17 cellular contexts compared by ENCODE assay signal in genomic region chr10:123972481-123973401, GRCh38.
A peak's percentile ranks its signal among the peaks of the same experiment; 100 is the strongest.
DNase-seq lines count a peak whose midpoint lies in the region; TF ChIP-seq lines count a peak whose summit lies in the region.
"Had no signal": no experiment of that assay in that cellular context is flagged by ENCODE, and none has a peak within 500 bp of the region (broad histone marks: within the 10 kb centered on the region; RNA-seq: fewer than 3 reads in every experiment).

No MANE protein-coding gene starts in this region.

- H2BK15ac ChIP-seq in H9 (ENCODE audit: low read depth, low read length) = no peak overlapping the region

- H2BK12ac ChIP-seq in H9 (ENCODE audit: insufficient read length, low read depth, low read length) = no peak overlapping the region

- no peaks in the 10 kb centered on the region for H4K20me1 ChIP-seq in H9 (ENCODE audit: control insufficient read depth, insufficient read depth, insufficient read length)

- DNase-seq in H9 (peak; percentile 84), NCI-H510A (lab: John Stamatoyannopoulos, UW) (peak; percentile 89), esophagus muscularis mucosa (ENCODE audit: extremely low spot score) (peak; percentile 82), nephron progenitor cell (peak; percentile 68), Peyer's patch (no peak), hypothalamus (lab: John Stamatoyannopoulos, UW) (no peak), GM13977 (ENCODE audit: low spot score) (no peak), activated gamma-delta T cell (lab: John Stamatoyannopoulos, UW) (no peak)
- DNase-seq: activated CD8-positive, alpha-beta memory T cell treated with anti-CD3 and anti-CD28 coated beads for 24 hours; activated naive CD4-positive, alpha-beta T cell; brain microvascular endothelial cell; C1 segment of cervical spinal cord; left ventricle myocardium superior; NCI-H1105 treated with DMSO at 0.1 percent for 48 hours; stimulated activated naive B cell treated with anti-CD40 and anti-IgM and Interleukin-4, amounts not matched to agents 10 μg/mL and 1 μg/mL and 100 μg/mL, for 72 hours had no signal

- no peak for TF ChIP-seq EP300 in esophagus muscularis mucosa (IDR thresholded peaks at IDR 0.05)

- in situ Hi-C loops in GM13977 (cut with MboI; ENCODE audit: low pct_unique_long_range_greater_than_20kb, low sequenced_read_pairs, unreplicated experiment) = loop anchor here (25.0 kb wide), 1 partner anchor 860 kb away; no protein-coding TSS in a partner anchor

- H3K9me3 Mint-ChIP-seq in H9 = peaks cover 9 to 17% of the 10 kb centered on the region in 2 experiments; a peak in 4 of 5 replicates
- peaks cover 29% of the 10 kb centered on the region for H3K9me3 Mint-ChIP-seq in nephron progenitor cell

- H2BK20ac ChIP-seq in H9 (ENCODE audit: low read depth, low read length, poor library complexity, severe bottlenecking) = no peak overlapping the region

- H3K27ac Mint-ChIP-seq in H9 (no peak overlapping the region), nephron progenitor cell (no peak overlapping the region)
- H3K27ac Mint-ChIP-seq: stimulated activated naive B cell treated with anti-CD40 and anti-IgM and Interleukin-4, amounts not matched to agents 10 μg/mL and 1 μg/mL and 100 μg/mL, for 72 hours had no signal

- H3K14ac ChIP-seq in H9 (ENCODE audit: insufficient read depth, low read length) = no peak overlapping the region

- H2BK120ac ChIP-seq in H9 (ENCODE audit: low read depth, low read length, poor library complexity, severe bottlenecking) = no peak overlapping the region

- no peak overlapping the region for H3T11ph ChIP-seq in H9 (ENCODE audit: low read length)

- H3K9ac ChIP-seq in H9 (ENCODE audit: extremely low read depth, insufficient read length, low read length) = no peak overlapping the region

- no peak overlapping the region for H3K56ac ChIP-seq in H9 (ENCODE audit: insufficient read length, low read depth, low read length)

- no peak overlapping the region for H2AFZ ChIP-seq in H9 (ENCODE audit: low read length)

- intact Hi-C loops in esophagus muscularis mucosa (cut with DNase I) = no loop called here

- H4K8ac ChIP-seq in H9 (replicated peaks; ENCODE audit: insufficient read length, low read depth, low read length) = no peak overlapping the region

- H3K79me2 ChIP-seq in H9 (ENCODE audit: insufficient read depth, low read length) = no peaks in the 10 kb centered on the region

- H3K18ac ChIP-seq in H9 (ENCODE audit: insufficient read length, low read depth, low read length) = no peak overlapping the region

- H2BK5ac ChIP-seq in H9 (ENCODE audit: insufficient read length, low read length) = no peak overlapping the region

- WGBS in H9 (ENCODE audit: extremely low coverage, insufficient read length, low lambda C conversion rate) = no CpG with 5 or more reads among the region's 62 CpGs
- WGBS in esophagus muscularis mucosa = 11% methylated on average over 31 of the region's 62 CpGs

- peaks cover 5% of the 10 kb centered on the region; the same call in 1 of the 2 replicates for H3K4me1 ChIP-seq in H9 (ENCODE audit: insufficient read depth, low read length)
- peaks cover 3 to 12% (median 10%) of the 10 kb centered on the region in 4 donors for H3K4me1 ChIP-seq in esophagus muscularis mucosa
- peaks cover 0 to 6% (median 0%) of the 10 kb centered on the region in 4 donors for H3K4me1 ChIP-seq in Peyer's patch

- H3K4me1 Mint-ChIP-seq in H9 = peaks cover 23 to 36% of the 10 kb centered on the region in 2 experiments
- H3K4me1 Mint-ChIP-seq in nephron progenitor cell = peaks cover 9% of the 10 kb centered on the region

- no peak overlapping the region for H3K4ac ChIP-seq in H9 (ENCODE audit: low read depth, low read length)

- H3K4me3 Mint-ChIP-seq in H9 = peak overlapping the region; percentile 67 to 85
- peak overlapping the region; percentile 69 for H3K4me3 Mint-ChIP-seq in nephron progenitor cell
- H3K4me3 Mint-ChIP-seq: IgD-negative memory B cell; stimulated activated naive B cell treated with anti-CD40 and anti-IgM and Interleukin-4, amounts not matched to agents 10 μg/mL and 1 μg/mL and 100 μg/mL, for 72 hours had no signal

- H3K23me2 ChIP-seq in H9 (ENCODE audit: insufficient read length, low read depth, low read length, poor library complexity, severe bottlenecking) = peaks cover 8% of the 10 kb centered on the region

- H3K27me3 Mint-ChIP-seq in H9 (ENCODE audit: low read depth) (peaks cover 78% of the 10 kb centered on the region), nephron progenitor cell (ENCODE audit: low read depth, poor library complexity) (peaks cover 89% of the 10 kb centered on the region)

- no peak for TF ChIP-seq POLR2A in esophagus muscularis mucosa (IDR thresholded peaks at IDR 0.05; ENCODE audit: low read depth)
- TF ChIP-seq POLR2A in Peyer's patch (IDR thresholded peaks at IDR 0.05) = no peak

- H4K5ac ChIP-seq in H9 (ENCODE audit: insufficient read length, low read depth, low read length) = no peak overlapping the region

- H3K79me1 ChIP-seq in H9 (ENCODE audit: insufficient read depth, low read depth, low read length, poor library complexity, severe bottlenecking) = no peaks in the 10 kb centered on the region

- no peak overlapping the region for H2AK5ac ChIP-seq in H9 (ENCODE audit: insufficient read length, low read length)

- H3K36me3 Mint-ChIP-seq in H9 (ENCODE audit: insufficient read depth in 1 of 3, low read depth in 3 of 3) = peaks cover 0 to 6% (median 2%) of the 10 kb centered on the region in 3 experiments; a peak in 5 of 7 replicates
- no peaks in the 10 kb centered on the region for H3K36me3 Mint-ChIP-seq in nephron progenitor cell (ENCODE audit: low read depth)
- H3K36me3 Mint-ChIP-seq: IgD-negative memory B cell had no signal

- H4K91ac ChIP-seq in H9 (ENCODE audit: insufficient read length, low read depth, low read length) = no peak overlapping the region

- H3K27me3 ChIP-seq in H9 (ENCODE audit: insufficient read depth, low read length) = peaks cover 16% of the 10 kb centered on the region; the same call in 1 of the 2 replicates
- H3K27me3 ChIP-seq in esophagus muscularis mucosa = peaks cover 0 to 67% (median 7%) of the 10 kb centered on the region in 4 donors
- peaks cover 0 to 20% of the 10 kb centered on the region in 2 donors for H3K27me3 ChIP-seq in Peyer's patch

- peak overlapping the region; percentile 41 for H3K4me2 ChIP-seq in H9 (ENCODE audit: insufficient read depth, insufficient read length, low read length)

- no peak overlapping the region for H3K23ac ChIP-seq in H9 (ENCODE audit: insufficient read length, low read depth, low read length)

- TF ChIP-seq CTCF in H9 (conservative IDR thresholded peaks at IDR 0.05) (peak; percentile 49; the same call in 2 of the 3 replicates), esophagus muscularis mucosa (IDR thresholded peaks at IDR 0.05) (peak in 1 of 3 experiments; percentile 23), nephron progenitor cell (IDR thresholded peaks at IDR 0.05) (no peak), Peyer's patch (IDR thresholded peaks at IDR 0.05) (no peak), GM13977 (IDR thresholded peaks at IDR 0.05; ENCODE audit: extremely low read depth, insufficient read depth, missing control alignments) (no peak)

- H3K36me3 ChIP-seq in esophagus muscularis mucosa (no peaks in the 10 kb centered on the region), Peyer's patch (no peaks in the 10 kb centered on the region)
- H3K36me3 ChIP-seq: brain microvascular endothelial cell, neutrophil had no signal

- H3K4me3 ChIP-seq in esophagus muscularis mucosa = peak overlapping the region; percentile 18 to 46 (median 30)
- H3K4me3 ChIP-seq in Peyer's patch = no peak overlapping the region

- H3K27ac ChIP-seq in H9 (ENCODE audit: insufficient read length, low read depth, low read length) = no peak overlapping the region
- no peak overlapping the region for H3K27ac ChIP-seq in esophagus muscularis mucosa (replicated peaks in 1 of 4)
- H3K27ac ChIP-seq in Peyer's patch = no peak overlapping the region
- H3K27ac ChIP-seq: brain microvascular endothelial cell, neutrophil had no signal

- H3K9me3 ChIP-seq in H9 (ENCODE audit: control insufficient read depth, low read depth, low read length) = no peaks in the 10 kb centered on the region
- peaks cover 0 to 7% (median 7%) of the 10 kb centered on the region in 4 donors for H3K9me3 ChIP-seq in esophagus muscularis mucosa
- H3K9me3 ChIP-seq in Peyer's patch = peaks cover 0 to 9% (median 0%) of the 10 kb centered on the region in 4 donors
- H3K9me3 ChIP-seq: neutrophil had no signal

Comparison
In these comparisons a context has a peak if more than half of its experiments do, and no peak if none do; other contexts are left out.
1. DNase-seq: peak in H9 (single experiment), NCI-H510A (single experiment), esophagus muscularis mucosa (single experiment) and nephron progenitor cell (single experiment); none in Peyer's patch (0 of 3), hypothalamus (0 of 51), GM13977 (single experiment) and activated gamma-delta T cell (single experiment).
2. H3K4me3 ChIP-seq: peak in esophagus muscularis mucosa (4 of 4); none in Peyer's patch (0 of 4).